ENCODE assay signal across 21 cellular contexts in the genomic region with DNA sequence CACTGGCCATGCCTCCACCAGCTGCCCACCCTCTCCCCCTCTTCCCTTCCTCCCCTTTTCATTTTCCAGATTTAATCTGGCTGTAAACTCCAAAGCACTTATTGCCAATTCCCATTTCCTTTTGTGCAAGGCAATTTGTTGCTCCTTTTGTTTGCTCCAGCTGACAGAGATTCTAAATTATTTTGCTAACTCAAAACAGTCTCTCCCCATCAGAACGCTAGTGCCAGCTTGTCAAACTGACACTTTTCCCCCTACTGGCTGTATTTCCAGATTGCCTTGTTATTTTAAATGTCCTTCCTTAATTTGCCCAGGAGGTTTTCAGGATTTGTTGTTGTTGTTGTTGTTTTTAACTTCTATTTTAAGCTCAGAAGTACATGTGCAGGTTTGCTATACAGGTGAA. TPM values are rescaled to one million over a fixed set of nuclear protein-coding genes. Genes with fewer than 3 reads are reported as not detected.
DNase-seq lines count a peak whose midpoint lies in the region; ATAC-seq, FAIRE-seq and TF ChIP-seq lines count a peak whose summit lies in the region.
"Had no signal": no experiment of that assay in that cellular context is flagged by ENCODE, and none has a peak within 500 bp of the region (broad histone marks: within the 10 kb centered on the region; RNA-seq: fewer than 3 reads in every experiment).

No MANE protein-coding gene starts in this region.

- H4K91ac ChIP-seq in H9 (ENCODE audit: insufficient read length, low read depth, low read length) (no peak overlapping the region), H1 (replicated peaks; ENCODE audit: insufficient read length, low read length) (no peak overlapping the region)

- H3K56ac ChIP-seq in H9 (ENCODE audit: insufficient read length, low read depth, low read length) (no peak overlapping the region), H1 (replicated peaks; ENCODE audit: insufficient read length, low read depth, low read length) (no peak overlapping the region)

- H4K5ac ChIP-seq in H9 (ENCODE audit: insufficient read length, low read depth, low read length) (no peak overlapping the region), H1 (ENCODE audit: insufficient read length, low read depth, low read length) (no peak overlapping the region)

- H3K4me3 Mint-ChIP-seq in H9: no peak overlapping the region
- H3K4me3 Mint-ChIP-seq: CD4-positive, alpha-beta memory T cell; IgD-negative memory B cell had no signal

- TF ChIP-seq EP300 in H1 (IDR thresholded peaks at IDR 0.05; ENCODE audit: borderline replicate concordance in 1 of 2, low read depth in 2 of 2, low read length in 2 of 2): no peak

- H3K79me2 ChIP-seq in H9 (ENCODE audit: insufficient read depth, low read length): no peaks in the 10 kb centered on the region
- no peaks in the 10 kb centered on the region for H3K79me2 ChIP-seq in H1 (ENCODE audit: control insufficient read depth in 1 of 2, insufficient read depth in 2 of 2, low read length in 2 of 2)

- H3K14ac ChIP-seq in H9 (ENCODE audit: insufficient read depth, low read length): no peak overlapping the region
- H3K14ac ChIP-seq in H1 (ENCODE audit: insufficient read length): no peak overlapping the region

- H2BK12ac ChIP-seq in H9 (ENCODE audit: insufficient read length, low read depth, low read length): no peak overlapping the region
- no peak overlapping the region; the same call in 1 of the 2 replicates for H2BK12ac ChIP-seq in H1 (ENCODE audit: low read depth, low read length)

- H3K23me2 ChIP-seq in H9 (ENCODE audit: insufficient read length, low read depth, low read length, poor library complexity, severe bottlenecking) (no peaks in the 10 kb centered on the region), H1 (ENCODE audit: low read depth, low read length) (no peaks in the 10 kb centered on the region)

- H3K4me3 ChIP-seq in H1 (ENCODE audit: extremely low read depth in 1 of 4, insufficient read depth in 2 of 4, low read depth in 3 of 4, low read length in 4 of 4): no peak overlapping the region
- H3K4me3 ChIP-seq: BLaER1 treated with 17β-estradiol and CSF1 and Interleukin-3, amounts not matched to agents 10 nM and 100 nM; SJCRH30 had no signal

- no peaks in the 10 kb centered on the region for H3K9me3 Mint-ChIP-seq in H9
- H3K9me3 Mint-ChIP-seq: CD4-positive, alpha-beta memory T cell; IgD-negative memory B cell had no signal

- DNase-seq in H9 (no peak), NCI-H2227 (lab: John Stamatoyannopoulos, UW; ENCODE audit: unreplicated experiment) (peak; percentile 13), H1 (ENCODE audit: low read depth in 1 of 2, low spot score in 2 of 2) (no peak), sciatic nerve (ENCODE audit: low spot score) (no peak), NCI-H510A treated with DMSO at 0.1 percent for 48 hours (lab: John Stamatoyannopoulos, UW) (no peak)
- DNase-seq: ACHN; CD4-positive, alpha-beta memory T cell; DND-41; Karpas-422; NCI-H1417 treated with DMSO at 0.1 percent for 48 hours; NCI-H1930; NCI-H2171 treated with DMSO at 0.1 percent for 48 hours; NCI-H446 treated with DMSO at 0.1 percent for 48 hours; SJCRH30 had no signal

- CTCF ChIA-PET in H1 (lab: Charles Lee; ENCODE audit: partially characterized antibody): interaction anchor here (0.6 to 1.7 kb wide), 13 partner anchors 16 to 326 kb away, joined by 3 to 11 read pairs (median 4); no protein-coding TSS in a partner anchor

- no peak overlapping the region for H3K27ac ChIP-seq in H9 (ENCODE audit: insufficient read length, low read depth, low read length)
- no peak overlapping the region for H3K27ac ChIP-seq in H1 (ENCODE audit: low read depth, low read length)
- H3K27ac ChIP-seq: BLaER1 treated with 17β-estradiol and CSF1 and Interleukin-3, amounts not matched to agents 10 nM and 100 nM; SJCRH30 had no signal

- H3K9ac ChIP-seq in H9 (ENCODE audit: extremely low read depth, insufficient read length, low read length): no peak overlapping the region
- H3K9ac ChIP-seq in H1 (replicated peaks in 1 of 4; ENCODE audit: extremely low read depth in 1 of 4, low read depth in 3 of 4, low read length in 3 of 4): no peak overlapping the region
- H3K9ac ChIP-seq: BLaER1 treated with 17β-estradiol and CSF1 and Interleukin-3, amounts not matched to agents 10 nM and 100 nM had no signal

- no peak overlapping the region for H2BK120ac ChIP-seq in H9 (ENCODE audit: low read depth, low read length, poor library complexity, severe bottlenecking)
- no peak overlapping the region for H2BK120ac ChIP-seq in H1 (replicated peaks; ENCODE audit: low read depth, low read length)

- TF ChIP-seq CTCF in H9 (conservative IDR thresholded peaks at IDR 0.05): peak; percentile 42; the same call in 2 of the 3 replicates
- peak in 1 of 3 experiments; percentile 24; a peak in 1 of 4 replicates for TF ChIP-seq CTCF in H1 (IDR thresholded peaks at IDR 0.05; ENCODE audit: control extremely low read depth in 1 of 3, insufficient read depth in 1 of 3, low read depth in 1 of 3, low read length in 3 of 3)

- H3K4ac ChIP-seq in H9 (ENCODE audit: low read depth, low read length) (no peak overlapping the region), H1 (replicated peaks; ENCODE audit: insufficient read length, low read depth, low read length) (no peak overlapping the region)

- H3K27ac Mint-ChIP-seq in H9: no peak overlapping the region
- H3K27ac Mint-ChIP-seq: CD4-positive, alpha-beta memory T cell; IgD-negative memory B cell had no signal

- H3K79me1 ChIP-seq in H9 (ENCODE audit: insufficient read depth, low read depth, low read length, poor library complexity, severe bottlenecking) (no peaks in the 10 kb centered on the region), H1 (ENCODE audit: low read depth, low read length) (no peaks in the 10 kb centered on the region)

- TF ChIP-seq RAD21 in H1 (IDR thresholded peaks at IDR 0.05 in 1 of 2, conservative IDR thresholded peaks at IDR 0.05 in 1 of 2; ENCODE audit: low read depth in 2 of 2, low read length in 2 of 2): peak in 1 of 2 experiments; percentile 11; a peak in 1 of 4 replicates

- H4K8ac ChIP-seq in H9 (replicated peaks; ENCODE audit: insufficient read length, low read depth, low read length) (no peak overlapping the region), H1 (ENCODE audit: extremely low read depth, insufficient read depth, low read length) (no peak overlapping the region)

- WGBS in H9 (ENCODE audit: extremely low coverage, insufficient read length, low lambda C conversion rate): no CpG with 5 or more reads among the region's 1 CpG
- WGBS in H1 (ENCODE audit: extremely low coverage in 1 of 2, insufficient coverage in 1 of 2, insufficient read length in 1 of 2, insufficient replicate concordance in 2 of 2, low coverage in 1 of 2, low lambda C conversion rate in 2 of 2, missing lambda C conversion rate in 1 of 2), 2 experiments: 39% methylated on average over 1 of the region's 1 CpG; no CpG with 5 or more reads in 1 of the 2 experiments

- H2AK5ac ChIP-seq in H9 (ENCODE audit: insufficient read length, low read length): no peak overlapping the region
- H2AK5ac ChIP-seq in H1 (ENCODE audit: low read depth, low read length): no peak overlapping the region

- H2BK20ac ChIP-seq in H9 (ENCODE audit: low read depth, low read length, poor library complexity, severe bottlenecking): no peak overlapping the region
- H2BK20ac ChIP-seq in H1 (ENCODE audit: low read length): no peak overlapping the region

- H2BK15ac ChIP-seq in H9 (ENCODE audit: low read depth, low read length) (no peak overlapping the region), H1 (ENCODE audit: low read length) (no peak overlapping the region)

- H3K18ac ChIP-seq in H9 (ENCODE audit: insufficient read length, low read depth, low read length) (no peak overlapping the region), H1 (ENCODE audit: extremely low read depth, low read length) (no peak overlapping the region)

- H2BK5ac ChIP-seq in H9 (ENCODE audit: insufficient read length, low read length) (no peak overlapping the region), H1 (ENCODE audit: low read depth, low read length) (no peak overlapping the region)

- H2AFZ ChIP-seq in H9 (ENCODE audit: low read length) (no peak overlapping the region), H1 (ENCODE audit: low read length) (no peak overlapping the region)

- peak; percentile 57 for FAIRE-seq in H1 (lab: Jason Lieb, UNC)
- FAIRE-seq: RCC 7860 had no signal

- H3K36me3 Mint-ChIP-seq in H9 (ENCODE audit: insufficient read depth in 1 of 3, low read depth in 3 of 3): no peaks in the 10 kb centered on the region
- H3K36me3 Mint-ChIP-seq: CD4-positive, alpha-beta memory T cell; IgD-negative memory B cell had no signal

- no peak overlapping the region for H3T11ph ChIP-seq in H9 (ENCODE audit: low read length)

- no peaks in the 10 kb centered on the region for H3K36me3 ChIP-seq in H1 (ENCODE audit: control insufficient read depth in 2 of 4, insufficient read depth in 4 of 4, low read length in 3 of 4)
- H3K36me3 ChIP-seq: BLaER1 treated with 17β-estradiol and CSF1 and Interleukin-3, amounts not matched to agents 10 nM and 100 nM; SJCRH30 had no signal

- H3K27me3 ChIP-seq in H9 (ENCODE audit: insufficient read depth, low read length) (no peaks in the 10 kb centered on the region), H1 (replicated peaks in 1 of 4; ENCODE audit: control insufficient read depth in 3 of 4, extremely low read depth in 1 of 4, insufficient read depth in 3 of 4, low read length in 3 of 4) (no peaks in the 10 kb centered on the region)
- H3K27me3 ChIP-seq: BLaER1 treated with 17β-estradiol and CSF1 and Interleukin-3, amounts not matched to agents 10 nM and 100 nM; SJCRH30 had no signal

- ATAC-seq in HG03175 (IDR thresholded peaks at IDR 0.05; ENCODE audit: unreplicated experiment) (no peak), sciatic nerve (no peak), HG03460 (IDR thresholded peaks at IDR 0.05; ENCODE audit: unreplicated experiment) (no peak)
- ATAC-seq: HCT116 had no signal

- peaks cover 19 to 21% of the 10 kb centered on the region in 2 experiments for H3K4me1 Mint-ChIP-seq in H9
- H3K4me1 Mint-ChIP-seq: CD4-positive, alpha-beta memory T cell had no signal

- H3K9me3 ChIP-seq in H9 (ENCODE audit: control insufficient read depth, low read depth, low read length) (no peaks in the 10 kb centered on the region), H1 (ENCODE audit: insufficient read depth in 2 of 2, low read depth in 1 of 2, low read length in 1 of 2) (no peaks in the 10 kb centered on the region)
- H3K9me3 ChIP-seq: BLaER1 treated with 17β-estradiol and CSF1 and Interleukin-3, amounts not matched to agents 10 nM and 100 nM; SJCRH30 had no signal

- no peak for TF ChIP-seq POLR2A in H1 (IDR thresholded peaks at IDR 0.05; ENCODE audit: control extremely low read depth in 1 of 2, low read depth in 2 of 2, low read length in 2 of 2)

- H3K4me2 ChIP-seq in H9 (ENCODE audit: insufficient read depth, insufficient read length, low read length) (no peak overlapping the region), H1 (ENCODE audit: insufficient read depth in 1 of 2, low read depth in 2 of 2, low read length in 2 of 2) (no peak overlapping the region)
- H3K4me2 ChIP-seq: BLaER1 treated with 17β-estradiol and CSF1 and Interleukin-3, amounts not matched to agents 10 nM and 100 nM had no signal

- H3K23ac ChIP-seq in H9 (ENCODE audit: insufficient read length, low read depth, low read length) (no peak overlapping the region), H1 (ENCODE audit: insufficient read length) (no peak overlapping the region)

- H3K27me3 Mint-ChIP-seq in H9 (ENCODE audit: low read depth): no peaks in the 10 kb centered on the region
- H3K27me3 Mint-ChIP-seq: CD4-positive, alpha-beta memory T cell had no signal

- intact Hi-C loops in sciatic nerve (cut with DNase I): no loop called here

- POLR2A ChIA-PET in H1 (lab: Charles Lee; ENCODE audit: partially characterized antibody): no interaction called here

- H3K4me1 ChIP-seq in H9 (ENCODE audit: insufficient read depth, low read length) (peaks cover 7% of the 10 kb centered on the region; the same call in 1 of the 2 replicates), H1 (replicated peaks in 1 of 4; ENCODE audit: control insufficient read depth in 3 of 4, insufficient read depth in 4 of 4, low read length in 3 of 4) (peaks cover 0 to 3% (median 1%) of the 10 kb centered on the region in 4 experiments; a peak in 3 of 7 replicates)
- H3K4me1 ChIP-seq: SJCRH30 had no signal

- no peaks in the 10 kb centered on the region for H4K20me1 ChIP-seq in H9 (ENCODE audit: control insufficient read depth, insufficient read depth, insufficient read length)
- no peaks in the 10 kb centered on the region for H4K20me1 ChIP-seq in H1 (replicated peaks in 1 of 2; ENCODE audit: control insufficient read depth in 1 of 2, insufficient read depth in 2 of 2, low read length in 2 of 2)
- H4K20me1 ChIP-seq: BLaER1 treated with 17β-estradiol and CSF1 and Interleukin-3, amounts not matched to agents 10 nM and 100 nM had no signal

RNA-seq across cellular contexts. Expression of a gene that starts 57.0 kb away (rescaled TPM):
- 120 and 122 TPM in 2 replicates for total RNA-seq in H9 (2021)
- total RNA-seq in H1 (2021; fragmentation: NEBNext Ultra II Directional; extraction: Animal tissue kit (Norgen Biotek cat#: 25700)): 142 and 151 TPM in 2 replicates
- 73.1 and 87.7 TPM in 2 replicates for polyA plus RNA-seq in H1 (2011; rRNA removed)
- 113 TPM for polyA plus RNA-seq in H1 (2011; cell fraction: cytosol; rRNA removed)
- polyA plus RNA-seq in H1 (2011; cell fraction: nucleus; rRNA removed): 125 TPM
- 117 to 168 TPM (median 134 TPM) in 4 replicates for polyA plus RNA-seq in H1 (2012, experiment 1 of 2)
- polyA plus RNA-seq in H1 (2012, experiment 2 of 2): 49.6 TPM
- 129 TPM for polyA plus RNA-seq in H1 (2013, experiment 1 of 2)
- polyA plus RNA-seq in H1 (2013, experiment 2 of 2): 130 TPM
- polyA minus RNA-seq in H1 (2011; rRNA and poly(A)+ RNA removed): 287 and 306 TPM in 2 replicates
- polyA minus RNA-seq in H1 (2011; cell fraction: cytosol; rRNA and poly(A)+ RNA removed): 110 TPM
- 131 TPM for polyA minus RNA-seq in H1 (2011; cell fraction: nucleus; rRNA and poly(A)+ RNA removed)
- 31.3 TPM for total RNA-seq in sciatic nerve

RNA-seq across cellular contexts. Expression of a gene that starts 58.9 kb away (rescaled TPM):
- 0.72 and 1.1 TPM in 2 replicates for total RNA-seq in H9 (2021)
- 1.1 and 1.2 TPM in 2 replicates for total RNA-seq in H1 (2021; fragmentation: NEBNext Ultra II Directional; extraction: Animal tissue kit (Norgen Biotek cat#: 25700))
- polyA plus RNA-seq in H1 (2011; rRNA removed): 1.5 and 1.6 TPM in 2 replicates
- 1.1 TPM for polyA plus RNA-seq in H1 (2011; cell fraction: cytosol; rRNA removed)
- 4.8 TPM for polyA plus RNA-seq in H1 (2011; cell fraction: nucleus; rRNA removed)
- 1.1 to 1.4 TPM (median 1.3 TPM) in 4 replicates for polyA plus RNA-seq in H1 (2012, experiment 1 of 2)
- 0.79 TPM for polyA plus RNA-seq in H1 (2012, experiment 2 of 2)
- 1.9 TPM for polyA plus RNA-seq in H1 (2013, experiment 1 of 2)
- polyA plus RNA-seq in H1 (2013, experiment 2 of 2): 1.7 TPM
- polyA minus RNA-seq in H1 (2011; rRNA and poly(A)+ RNA removed): 0.83 and 1.3 TPM in 2 replicates
- polyA minus RNA-seq in H1 (2011; cell fraction: cytosol; rRNA and poly(A)+ RNA removed): 1.7 TPM
- polyA minus RNA-seq in H1 (2011; cell fraction: nucleus; rRNA and poly(A)+ RNA removed): 1.8 TPM
- total RNA-seq in sciatic nerve: 1.4 TPM
- total RNA-seq: OCI-LY7 had no signal
